ENCODE assay signal across 10 cellular contexts in the genomic region with DNA sequence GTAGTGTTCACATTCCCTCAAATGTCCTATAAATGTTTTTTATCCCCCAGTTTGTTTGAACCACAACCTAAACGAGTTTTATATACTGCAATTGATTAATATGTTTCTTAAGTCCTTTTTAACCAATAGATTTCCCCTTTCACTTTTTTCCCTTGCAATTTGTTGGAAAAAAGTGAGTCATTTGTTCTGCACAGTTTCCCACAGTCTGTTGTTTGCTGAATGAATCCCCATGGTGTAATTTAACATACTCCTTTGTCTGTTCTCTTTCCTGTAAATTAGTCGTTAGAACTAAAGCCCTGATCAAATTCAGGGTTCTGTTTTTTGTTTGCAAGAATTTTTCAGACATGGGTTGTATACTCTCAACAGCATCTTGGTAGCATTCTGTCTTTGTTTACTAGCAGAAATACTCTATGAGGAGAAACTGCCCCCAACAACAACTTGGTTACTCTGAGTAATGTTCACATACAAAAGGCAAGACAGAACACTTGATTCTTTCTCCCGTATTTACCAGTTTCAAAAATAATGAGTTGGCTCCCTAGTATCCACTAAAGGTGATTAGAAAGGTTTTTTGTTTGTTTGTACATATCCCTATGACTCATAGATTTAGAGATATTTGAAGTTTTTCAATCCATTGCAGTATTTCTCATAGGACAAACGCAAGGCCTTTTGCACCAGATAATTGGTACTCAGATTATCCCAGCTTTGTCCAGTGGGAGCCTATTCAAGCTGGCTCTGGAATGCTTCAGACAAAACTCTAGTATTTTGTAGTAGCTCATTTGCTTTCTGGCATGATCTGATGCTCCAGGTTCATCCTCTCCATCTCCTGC. TPM values are rescaled to one million over a fixed set of nuclear protein-coding genes. Genes with fewer than 3 reads are reported as not detected.
DNase-seq lines count a peak whose midpoint lies in the region; ATAC-seq and TF ChIP-seq lines count a peak whose summit lies in the region.
"Had no signal": no experiment of that assay in that cellular context is flagged by ENCODE, and none has a peak within 500 bp of the region (broad histone marks: within the 10 kb centered on the region; RNA-seq: fewer than 3 reads in every experiment).

No MANE protein-coding gene starts in this region.

- no peaks in the 10 kb centered on the region for H3K36me3 ChIP-seq in SJCRH30

- no peaks in the 10 kb centered on the region for H3K27me3 ChIP-seq in SJCRH30

- H3K4me1 ChIP-seq in SJCRH30 = no peaks in the 10 kb centered on the region

- H3K9me3 ChIP-seq in SJCRH30 (replicated peaks) = no peaks in the 10 kb centered on the region

- DNase-seq in HT1080 (ENCODE audit: low read depth) (peak; percentile 48), fibroblast of the aortic adventitia (ENCODE audit: low read depth) (peak; percentile 27), sciatic nerve (ENCODE audit: low spot score) (no peak), NCI-H1436 (lab: John Stamatoyannopoulos, UW) (no peak), SJCRH30 (no peak)
- DNase-seq: activated T-cell treated with anti-CD3 and anti-CD28 coated beads for 4 hours had no signal

- TF ChIP-seq CTCF in fibroblast of the aortic adventitia (IDR thresholded peaks at IDR 0.05; ENCODE audit: insufficient read depth, low read length) = no peak

- H3K4me3 ChIP-seq in fibroblast of the aortic adventitia (ENCODE audit: low read depth, low read length) (no peak overlapping the region), SJCRH30 (no peak overlapping the region)

- H3K27ac ChIP-seq in adipose tissue (ENCODE audit: low read depth, low read length) = peak overlapping the region; percentile 9
- H3K27ac ChIP-seq in SJCRH30 = no peak overlapping the region
- H3K27ac ChIP-seq: KMS-11 had no signal

- ATAC-seq in sciatic nerve (peak; percentile 36), esophagus mucosa (no peak)
- ATAC-seq: activated CD4-positive, CD25-positive, alpha-beta regulatory T cell treated with anti-CD3 and anti-CD28 coated beads, Interleukin-2, amount 50 U/mL, for 24 hours had no signal

- 51 to 58% (median 57%) methylated on average over 4 of the region's 4 CpGs for WGBS in adipose tissue, 3 donors

- intact Hi-C loops in sciatic nerve (cut with DNase I) = no loop called here

RNA-seq across cellular contexts. Expression of a gene that starts 16.5 kb away (rescaled TPM):
- 8.1 and 10.1 TPM in 2 replicates for total RNA-seq in HT1080 (2014; rRNA removed; shearing (Covaris generic))
- 14.2 and 15.2 TPM in 2 replicates for polyA plus RNA-seq in HT1080 (2015; cell fraction: cytosol; rRNA removed)
- 3.8 and 4.8 TPM in 2 replicates for polyA plus RNA-seq in HT1080 (2015; cell fraction: nucleus; rRNA removed)
- 10 to 100 TPM in 1 of 3 donors, 1 to 10 TPM in 2; 3.1 to 10.3 (median 5.0) TPM for polyA plus RNA-seq in adipose tissue
- total RNA-seq in fibroblast of the aortic adventitia (ENCODE audit: low replicate concordance) (5.7 and 23.0 TPM in 2 replicates), sciatic nerve (17.8 TPM), esophagus mucosa (6.5 TPM)
- total RNA-seq in SJCRH30 (2014; rRNA removed; shearing (Covaris generic)) = 13.3 and 13.4 TPM in 2 replicates

RNA-seq across cellular contexts. Expression of a gene that starts 54.7 kb away (rescaled TPM):
- 100 and 113 TPM in 2 replicates for total RNA-seq in HT1080 (2014; rRNA removed; shearing (Covaris generic))
- polyA plus RNA-seq in HT1080 (2015; cell fraction: cytosol; rRNA removed) = 80.3 and 112 TPM in 2 replicates
- 51.9 and 57.6 TPM in 2 replicates for polyA plus RNA-seq in HT1080 (2015; cell fraction: nucleus; rRNA removed)
- 10 to 100 TPM; 19.9 to 25.5 (median 22.5) TPM for polyA plus RNA-seq in adipose tissue
- total RNA-seq in fibroblast of the aortic adventitia (ENCODE audit: low replicate concordance) (10.1 and 66.1 TPM in 2 replicates), sciatic nerve (13.2 TPM), esophagus mucosa (21.4 TPM)
- 64.3 and 72.5 TPM in 2 replicates for total RNA-seq in SJCRH30 (2014; rRNA removed; shearing (Covaris generic))

Comparison
In these comparisons a context has a peak if more than half of its experiments do, and no peak if none do; other contexts are left out.
1. DNase-seq: peak in HT1080 (single experiment) and fibroblast of the aortic adventitia (single experiment); none in sciatic nerve (single experiment), NCI-H1436 (single experiment) and SJCRH30 (0 of 2).